In genomic region chr1:37515185-37516034, GRCh38 we compare ENCODE assay signal across 8 cellular contexts. TPM values are rescaled to one million over a fixed set of nuclear protein-coding genes. Genes with fewer than 3 reads are reported as not detected.
DNase-seq lines count a peak whose midpoint lies in the region; ATAC-seq and TF ChIP-seq lines count a peak whose summit lies in the region.

No MANE protein-coding gene starts in this region.

- H3K27me3 ChIP-seq in H9 (ENCODE audit: insufficient read depth, low read length): no peaks in the 10 kb centered on the region
- H3K27me3 ChIP-seq in gastroesophageal sphincter: peaks cover 3% of the 10 kb centered on the region

- H3K23ac ChIP-seq in H9 (ENCODE audit: insufficient read length, low read depth, low read length): no peak overlapping the region

- ATAC-seq in T-helper 17 cell: no peak
- no peak for ATAC-seq in gastroesophageal sphincter
- no peak for ATAC-seq in GM18505 (IDR thresholded peaks at IDR 0.05; ENCODE audit: unreplicated experiment)

- H3K4me3 ChIP-seq in gastroesophageal sphincter (peak overlapping the region; percentile 85 to 87), skin epidermis (peak overlapping the region; percentile 75 to 100 (median 98))

- no peak overlapping the region for H4K91ac ChIP-seq in H9 (ENCODE audit: insufficient read length, low read depth, low read length)

- H3K4me3 Mint-ChIP-seq in H9: peak overlapping the region; percentile 80 to 83
- H3K4me3 Mint-ChIP-seq in T-helper 17 cell: peak overlapping the region; percentile 98

- peaks cover 7% of the 10 kb centered on the region for H3K23me2 ChIP-seq in H9 (ENCODE audit: insufficient read length, low read depth, low read length, poor library complexity, severe bottlenecking)

- WGBS in H9 (ENCODE audit: extremely low coverage, insufficient read length, low lambda C conversion rate): no CpG with 5 or more reads among the region's 18 CpGs
- WGBS in gastroesophageal sphincter (ENCODE audit: low coverage in 1 of 2), 2 donors: 55 to 74% methylated on average over 13 to 18 of the region's 18 CpGs

- no peak overlapping the region for H2BK20ac ChIP-seq in H9 (ENCODE audit: low read depth, low read length, poor library complexity, severe bottlenecking)

- H3K79me1 ChIP-seq in H9 (ENCODE audit: insufficient read depth, low read depth, low read length, poor library complexity, severe bottlenecking): no peaks in the 10 kb centered on the region

- H3K36me3 Mint-ChIP-seq in H9 (ENCODE audit: insufficient read depth in 1 of 3, low read depth in 3 of 3): peaks cover 7 to 22% (median 19%) of the 10 kb centered on the region in 3 experiments; a peak in 6 of 7 replicates
- peaks cover 2% of the 10 kb centered on the region for H3K36me3 Mint-ChIP-seq in T-helper 17 cell (ENCODE audit: low read depth)

- no peaks in the 10 kb centered on the region for H3K4me1 ChIP-seq in H9 (ENCODE audit: insufficient read depth, low read length)
- peaks cover 0 to 30% (median 0%) of the 10 kb centered on the region in 3 donors for H3K4me1 ChIP-seq in gastroesophageal sphincter

- DNase-seq in H9 (no peak), T-helper 17 cell (no peak), SKM-1 (lab: John Stamatoyannopoulos, UW; ENCODE audit: unreplicated experiment) (no peak), Ammon's horn (ENCODE audit: low spot score) (no peak), NCI-H526 (lab: John Stamatoyannopoulos, UW) (no peak)

- no peak for TF ChIP-seq EP300 in gastroesophageal sphincter (IDR thresholded peaks at IDR 0.05)

- H3K4me1 Mint-ChIP-seq in H9: peaks cover 22 to 24% of the 10 kb centered on the region in 2 experiments
- H3K4me1 Mint-ChIP-seq in T-helper 17 cell: peaks cover 26% of the 10 kb centered on the region

- no peaks in the 10 kb centered on the region for H3K79me2 ChIP-seq in H9 (ENCODE audit: insufficient read depth, low read length)

- H3T11ph ChIP-seq in H9 (ENCODE audit: low read length): no peak overlapping the region

- H3K27ac Mint-ChIP-seq in H9 (peak overlapping the region; percentile 98 to 99 (median 98)), T-helper 17 cell (peak overlapping the region; percentile 91)

- no peak overlapping the region for H2AK5ac ChIP-seq in H9 (ENCODE audit: insufficient read length, low read length)

- H2BK15ac ChIP-seq in H9 (ENCODE audit: low read depth, low read length): no peak overlapping the region

- no peak overlapping the region for H2BK5ac ChIP-seq in H9 (ENCODE audit: insufficient read length, low read length)

- no peak overlapping the region for H3K56ac ChIP-seq in H9 (ENCODE audit: insufficient read length, low read depth, low read length)

- H4K8ac ChIP-seq in H9 (replicated peaks; ENCODE audit: insufficient read length, low read depth, low read length): no peak overlapping the region

- H3K9me3 ChIP-seq in H9 (ENCODE audit: control insufficient read depth, low read depth, low read length) (no peaks in the 10 kb centered on the region), T-helper 17 cell (ENCODE audit: control insufficient read depth, low read length, poor library complexity, severe bottlenecking) (no peaks in the 10 kb centered on the region), gastroesophageal sphincter (no peaks in the 10 kb centered on the region)

- H3K27ac ChIP-seq in H9 (ENCODE audit: insufficient read length, low read depth, low read length) (peak overlapping the region; percentile 62), gastroesophageal sphincter (peak overlapping the region; percentile 80 to 99 (median 96)), skin epidermis (peak overlapping the region; percentile 31 to 99 (median 95))

- no peak for TF ChIP-seq POLR2A in gastroesophageal sphincter (IDR thresholded peaks at IDR 0.05)
- TF ChIP-seq POLR2A in GM18505 (IDR thresholded peaks at IDR 0.05; ENCODE audit: borderline replicate concordance, extremely low read depth, insufficient read depth, insufficient read length): no peak

- H4K20me1 ChIP-seq in H9 (ENCODE audit: control insufficient read depth, insufficient read depth, insufficient read length): no peaks in the 10 kb centered on the region

- H3K27me3 Mint-ChIP-seq in H9 (ENCODE audit: low read depth) (peaks cover 7% of the 10 kb centered on the region), T-helper 17 cell (no peaks in the 10 kb centered on the region)

- H2BK12ac ChIP-seq in H9 (ENCODE audit: insufficient read length, low read depth, low read length): no peak overlapping the region

- H3K36me3 ChIP-seq in gastroesophageal sphincter: peaks cover 0 to 19% of the 10 kb centered on the region in 2 donors

- peak overlapping the region; percentile 34 for H2AFZ ChIP-seq in H9 (ENCODE audit: low read length)

- no peak overlapping the region for H4K5ac ChIP-seq in H9 (ENCODE audit: insufficient read length, low read depth, low read length)

- no peak overlapping the region for H3K4ac ChIP-seq in H9 (ENCODE audit: low read depth, low read length)

- no peak for TF ChIP-seq CTCF in H9 (conservative IDR thresholded peaks at IDR 0.05)
- TF ChIP-seq CTCF in gastroesophageal sphincter (IDR thresholded peaks at IDR 0.05): no peak

- peak overlapping the region; percentile 76 for H3K4me2 ChIP-seq in H9 (ENCODE audit: insufficient read depth, insufficient read length, low read length)

- peak overlapping the region; percentile 83 for H3K18ac ChIP-seq in H9 (ENCODE audit: insufficient read length, low read depth, low read length)

- H3K9ac ChIP-seq in H9 (ENCODE audit: extremely low read depth, insufficient read length, low read length): peak overlapping the region; percentile 76

- no peak overlapping the region for H2BK120ac ChIP-seq in H9 (ENCODE audit: low read depth, low read length, poor library complexity, severe bottlenecking)

- H3K14ac ChIP-seq in H9 (ENCODE audit: insufficient read depth, low read length): peak overlapping the region; percentile 68

- peaks cover 0 to 9% of the 10 kb centered on the region in 2 experiments; a peak in 2 of 5 replicates for H3K9me3 Mint-ChIP-seq in H9

RNA-seq across cellular contexts. Expression of gene MEAF6, which starts 0.8 kb away (rescaled TPM):
- total RNA-seq in H9 (2021): 48.8 and 51.6 TPM in 2 replicates
- 10 to 100 TPM; 54.7 to 58.0 TPM for total RNA-seq in T-helper 17 cell
- total RNA-seq in gastroesophageal sphincter: 100 to 1,000 TPM in 2 of 4 donors, 10 to 100 TPM in 2; 89.7 to 129 (median 100) TPM

RNA-seq across cellular contexts. Expression of gene SNIP1, which starts 38.7 kb away (rescaled TPM):
- total RNA-seq in H9 (2021): 15.1 and 17.5 TPM in 2 replicates
- total RNA-seq in T-helper 17 cell: 10 to 100 TPM; 51.1 to 58.5 TPM
- total RNA-seq in gastroesophageal sphincter: 10 to 100 TPM; 10.3 to 17.8 (median 14.1) TPM

RNA-seq across cellular contexts. Expression of gene ZC3H12A, which starts 41.0 kb away (rescaled TPM):
- total RNA-seq in H9 (2021) (6.7 and 6.8 TPM in 2 replicates), T-helper 17 cell (100 to 1,000 TPM; 166 to 170 TPM), gastroesophageal sphincter (10 to 100 TPM in 2 of 4 donors, 1 to 10 TPM in 2; 7.3 to 14.4 (median 10.6) TPM)

RNA-seq across cellular contexts. Expression of gene DNALI1, which starts 41.3 kb away (rescaled TPM):
- total RNA-seq in H9 (2021) (18.0 and 18.9 TPM in 2 replicates), T-helper 17 cell (not detected), gastroesophageal sphincter (10 to 100 TPM; 10.2 to 15.7 (median 12.6) TPM)

Comparison
In these comparisons a context has a peak if more than half of its experiments do, and no peak if none do; other contexts are left out.
1. RNA of gene ZC3H12A, which starts 41.0 kb away (total RNA-seq): 166 to 170 TPM in T-helper 17 cell; 7.3 to 14.4 TPM in gastroesophageal sphincter and 6.7 to 6.8 TPM in H9; every median in the first group is over 10 times any median in the second.
2. Peak in every context shown above with its lines, with median percentiles within 50 percentile points of each other: H3K27ac ChIP-seq.